1 cellular context compared by ENCODE assay signal in genomic region chr6:16766043-16766521, GRCh38.
TF ChIP-seq lines count a peak whose summit lies in the region.

No MANE protein-coding gene starts in this region.

TF ChIP-seq in HEK293, 187 proteins besides CTCF, POLR2A, EP300 and RAD21 (continued from another document and continues in another):
- TF ChIP-seq ZNF280C (tag by site-specific recombination; IDR thresholded peaks at IDR 0.05), result no peak
- TF ChIP-seq ZNF530 (tag by site-specific recombination; IDR thresholded peaks at IDR 0.05; ENCODE audit: low read depth), result no peak
- no peak for TF ChIP-seq ZNF341 (tag by site-specific recombination; IDR thresholded peaks at IDR 0.05; ENCODE audit: low read depth)
- no peak for TF ChIP-seq ZNF426 (tag by site-specific recombination; IDR thresholded peaks at IDR 0.05)
- TF ChIP-seq ZNF19 (tag by site-specific recombination; IDR thresholded peaks at IDR 0.05; ENCODE audit: low read depth), result no peak
- TF ChIP-seq ZSCAN30 (tag by site-specific recombination; IDR thresholded peaks at IDR 0.05), result no peak; the same call in 1 of the 2 replicates
- TF ChIP-seq ZNF26 (tag by site-specific recombination; IDR thresholded peaks at IDR 0.05), result no peak
- no peak for TF ChIP-seq ZFP69B (tag by site-specific recombination; IDR thresholded peaks at IDR 0.05)
- no peak for TF ChIP-seq HOXC10 (CRISPR knock-in tag; IDR thresholded peaks at IDR 0.05)
- TF ChIP-seq ZNF202 (tag by site-specific recombination; IDR thresholded peaks at IDR 0.05; ENCODE audit: borderline replicate concordance), result no peak
- TF ChIP-seq OVOL3 (tag by site-specific recombination; IDR thresholded peaks at IDR 0.05), result no peak
- no peak for TF ChIP-seq ZNF391 (tag by site-specific recombination; IDR thresholded peaks at IDR 0.05; ENCODE audit: borderline replicate concordance, low read depth)
- no peak for TF ChIP-seq ATF2 (tag by site-specific recombination; IDR thresholded peaks at IDR 0.05; ENCODE audit: low read depth)
- no peak for TF ChIP-seq ZNF37A (tag by site-specific recombination; IDR thresholded peaks at IDR 0.05)
- no peak for TF ChIP-seq ZNF121 (tag by site-specific recombination; IDR thresholded peaks at IDR 0.05)
- TF ChIP-seq ZNF184 (tag by site-specific recombination; IDR thresholded peaks at IDR 0.05), result 0 out of 2 replicates have a peak, but pooled peaks have one; percentile 33
- no peak for TF ChIP-seq ZNF311 (tag by site-specific recombination; IDR thresholded peaks at IDR 0.05; ENCODE audit: borderline replicate concordance)
- TF ChIP-seq BCL6B (tag by site-specific recombination; IDR thresholded peaks at IDR 0.05), result 0 out of 2 replicates have a peak, but pooled peaks have one; percentile 26
- TF ChIP-seq BCL11B (tag by site-specific recombination; IDR thresholded peaks at IDR 0.05; ENCODE audit: low read depth), result no peak
- TF ChIP-seq ZNF366 (tag by site-specific recombination; conservative IDR thresholded peaks at IDR 0.05), result peak; percentile 82
- no peak for TF ChIP-seq ZNF777 (tag by site-specific recombination; IDR thresholded peaks at IDR 0.05; ENCODE audit: borderline replicate concordance)
- peak; percentile 86 for TF ChIP-seq FEZF1 (tag by site-specific recombination; IDR thresholded peaks at IDR 0.05)
- TF ChIP-seq ZNF621 (tag by site-specific recombination; IDR thresholded peaks at IDR 0.05), result no peak
- TF ChIP-seq REST (tag by site-specific recombination; IDR thresholded peaks at IDR 0.05), result no peak
- peak; percentile 52 for TF ChIP-seq ZXDB (tag by site-specific recombination; IDR thresholded peaks at IDR 0.05)
- no peak for TF ChIP-seq ZNF433 (tag by site-specific recombination; IDR thresholded peaks at IDR 0.05; ENCODE audit: low read depth)
- TF ChIP-seq MYNN (tag by site-specific recombination; IDR thresholded peaks at IDR 0.05; ENCODE audit: borderline replicate concordance), result no peak
- TF ChIP-seq ZNF623 (tag by site-specific recombination; IDR thresholded peaks at IDR 0.05), result no peak
- no peak for TF ChIP-seq PBX3 (CRISPR knock-in tag; IDR thresholded peaks at IDR 0.05)
- TF ChIP-seq ZNF704 (tag by site-specific recombination; IDR thresholded peaks at IDR 0.05), result no peak
- TF ChIP-seq ZNF529 (tag by site-specific recombination; IDR thresholded peaks at IDR 0.05; ENCODE audit: insufficient replicate concordance), result no peak
- TF ChIP-seq HOXA7 (CRISPR knock-in tag; IDR thresholded peaks at IDR 0.05; ENCODE audit: borderline replicate concordance), result no peak
- TF ChIP-seq ZNF670 (tag by site-specific recombination; IDR thresholded peaks at IDR 0.05; ENCODE audit: low read depth), result no peak
- TF ChIP-seq ZNF274 (IDR thresholded peaks at IDR 0.05; ENCODE audit: low read length), result no peak
- TF ChIP-seq ZNF274 (tag by site-specific recombination; IDR thresholded peaks at IDR 0.05; ENCODE audit: borderline replicate concordance), result no peak
- TF ChIP-seq GLIS2 (tag by site-specific recombination; IDR thresholded peaks at IDR 0.05), result no peak
- no peak for TF ChIP-seq ZNF488 (tag by site-specific recombination; IDR thresholded peaks at IDR 0.05)
- TF ChIP-seq ZNF423 (tag by site-specific recombination; IDR thresholded peaks at IDR 0.05), result no peak
- TF ChIP-seq ZBTB17 (tag by site-specific recombination; IDR thresholded peaks at IDR 0.05), result no peak
- TF ChIP-seq ZNF18 (tag by site-specific recombination; IDR thresholded peaks at IDR 0.05), result no peak
- peak; percentile 80 for TF ChIP-seq ZNF629 (tag by site-specific recombination; IDR thresholded peaks at IDR 0.05)
- no peak for TF ChIP-seq SCRT1 (tag by site-specific recombination; IDR thresholded peaks at IDR 0.05; ENCODE audit: borderline replicate concordance)
- no peak for TF ChIP-seq ZNF624 (tag by site-specific recombination; IDR thresholded peaks at IDR 0.05)
